1 cellular context compared by ENCODE assay signal in genomic region chr14:86933460-86933859, GRCh38.
TF ChIP-seq lines count a peak whose summit lies in the region.

No MANE protein-coding gene starts in this region.

TF ChIP-seq in WTC11, 78 proteins besides CTCF, POLR2A, EP300 and RAD21 (continued from another document):
- TF ChIP-seq, protein P1, sequence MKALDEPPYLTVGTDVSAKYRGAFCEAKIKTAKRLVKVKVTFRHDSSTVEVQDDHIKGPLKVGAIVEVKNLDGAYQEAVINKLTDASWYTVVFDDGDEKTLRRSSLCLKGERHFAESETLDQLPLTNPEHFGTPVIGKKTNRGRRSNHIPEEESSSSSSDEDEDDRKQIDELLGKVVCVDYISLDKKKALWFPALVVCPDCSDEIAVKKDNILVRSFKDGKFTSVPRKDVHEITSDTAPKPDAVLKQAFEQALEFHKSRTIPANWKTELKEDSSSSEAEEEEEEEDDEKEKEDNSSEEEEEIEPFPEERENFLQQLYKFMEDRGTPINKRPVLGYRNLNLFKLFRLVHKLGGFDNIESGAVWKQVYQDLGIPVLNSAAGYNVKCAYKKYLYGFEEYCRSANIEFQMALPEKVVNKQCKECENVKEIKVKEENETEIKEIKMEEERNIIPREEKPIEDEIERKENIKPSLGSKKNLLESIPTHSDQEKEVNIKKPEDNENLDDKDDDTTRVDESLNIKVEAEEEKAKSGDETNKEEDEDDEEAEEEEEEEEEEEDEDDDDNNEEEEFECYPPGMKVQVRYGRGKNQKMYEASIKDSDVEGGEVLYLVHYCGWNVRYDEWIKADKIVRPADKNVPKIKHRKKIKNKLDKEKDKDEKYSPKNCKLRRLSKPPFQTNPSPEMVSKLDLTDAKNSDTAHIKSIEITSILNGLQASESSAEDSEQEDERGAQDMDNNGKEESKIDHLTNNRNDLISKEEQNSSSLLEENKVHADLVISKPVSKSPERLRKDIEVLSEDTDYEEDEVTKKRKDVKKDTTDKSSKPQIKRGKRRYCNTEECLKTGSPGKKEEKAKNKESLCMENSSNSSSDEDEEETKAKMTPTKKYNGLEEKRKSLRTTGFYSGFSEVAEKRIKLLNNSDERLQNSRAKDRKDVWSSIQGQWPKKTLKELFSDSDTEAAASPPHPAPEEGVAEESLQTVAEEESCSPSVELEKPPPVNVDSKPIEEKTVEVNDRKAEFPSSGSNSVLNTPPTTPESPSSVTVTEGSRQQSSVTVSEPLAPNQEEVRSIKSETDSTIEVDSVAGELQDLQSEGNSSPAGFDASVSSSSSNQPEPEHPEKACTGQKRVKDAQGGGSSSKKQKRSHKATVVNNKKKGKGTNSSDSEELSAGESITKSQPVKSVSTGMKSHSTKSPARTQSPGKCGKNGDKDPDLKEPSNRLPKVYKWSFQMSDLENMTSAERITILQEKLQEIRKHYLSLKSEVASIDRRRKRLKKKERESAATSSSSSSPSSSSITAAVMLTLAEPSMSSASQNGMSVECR (CRISPR knock-in tag; IDR thresholded peaks at IDR 0.05; ENCODE audit: borderline replicate concordance): no peak
- TF ChIP-seq, protein P2, sequence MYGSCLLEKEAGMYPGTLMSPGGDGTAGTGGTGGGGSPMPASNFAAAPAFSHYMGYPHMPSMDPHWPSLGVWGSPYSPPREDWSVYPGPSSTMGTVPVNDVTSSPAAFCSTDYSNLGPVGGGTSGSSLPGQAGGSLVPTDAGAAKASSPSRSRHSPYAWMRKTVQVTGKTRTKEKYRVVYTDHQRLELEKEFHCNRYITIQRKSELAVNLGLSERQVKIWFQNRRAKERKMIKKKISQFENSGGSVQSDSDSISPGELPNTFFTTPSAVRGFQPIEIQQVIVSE (CRISPR knock-in tag; IDR thresholded peaks at IDR 0.05; ENCODE audit: borderline replicate concordance): no peak
- TF ChIP-seq USF1 (CRISPR knock-in tag; IDR thresholded peaks at IDR 0.05): no peak
